ENCODE assay signal across 9 cellular contexts in the genomic region with DNA sequence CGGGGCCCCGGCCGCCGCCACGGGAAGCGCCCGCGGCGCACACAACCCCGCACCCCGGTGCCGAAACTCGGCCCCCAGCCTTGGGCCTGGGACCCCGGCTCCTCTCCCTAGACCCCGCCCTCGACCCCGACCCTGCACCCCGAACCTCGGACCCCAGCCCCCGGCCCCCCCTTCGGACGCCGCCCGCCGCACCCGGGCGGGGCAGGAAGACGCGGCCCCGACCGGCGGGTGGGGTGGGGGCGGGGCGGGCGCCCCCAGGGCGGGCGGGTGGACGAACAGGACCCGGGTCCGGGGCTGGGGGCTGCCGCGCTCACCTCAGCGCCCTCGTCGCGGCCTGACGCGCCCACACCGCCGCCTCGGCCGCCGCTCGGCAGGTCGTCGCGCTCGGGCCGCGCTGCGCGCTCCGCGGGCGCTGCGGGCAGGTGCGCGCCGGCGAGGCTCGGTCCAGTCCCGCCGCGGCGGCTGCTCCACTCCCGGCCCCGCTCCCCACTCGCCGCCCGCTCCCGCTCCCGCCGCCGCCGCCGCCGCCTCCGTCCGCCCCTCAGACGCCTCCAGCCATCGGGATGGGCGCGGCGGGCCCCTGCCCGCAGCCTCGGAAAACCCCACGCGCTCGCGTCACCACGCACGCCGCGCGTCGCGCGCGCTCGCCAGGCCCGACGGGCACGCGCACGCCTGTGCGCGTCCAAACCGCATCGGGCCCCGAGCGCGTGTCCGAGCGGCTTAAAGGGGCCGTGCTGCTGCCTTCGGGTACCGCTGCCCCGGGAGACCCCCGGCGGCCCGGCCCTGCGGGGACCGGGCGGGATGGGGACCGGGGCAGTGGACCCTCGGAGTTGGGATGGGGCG. TPM values are rescaled to one million over a fixed set of nuclear protein-coding genes. Genes with fewer than 3 reads are reported as not detected.
DNase-seq lines count a peak whose midpoint lies in the region; ATAC-seq, FAIRE-seq and TF ChIP-seq lines count a peak whose summit lies in the region.
"Had no signal": no experiment of that assay in that cellular context is flagged by ENCODE, and none has a peak within 500 bp of the region (broad histone marks: within the 10 kb centered on the region; RNA-seq: fewer than 3 reads in every experiment).

Gene GNB1, minus strand, starts transcription at position 582 of the 843 bp plus-strand sequence. CDS start 65,634 bp downstream, outside the sequence.

- in situ Hi-C loops in HepG2 (cut with HindIII; ENCODE audit: extremely low pct_ligation_motif_present, low pct_unique_long_range_greater_than_20kb) = no loop called here

- H2AFZ ChIP-seq in HepG2 (ENCODE audit: low read length) = no peak within 1 kb of the TSS

- peak within 1 kb of the TSS; percentile 83 for H3K4me3 Mint-ChIP-seq in dendritic cell treated with granulocyte-macrophage colony-stimulating factor and Interleukin-4, amounts not matched to agents 40 ng/mL and 50 ng/mL, for 4 days

- H3K4me1 ChIP-seq in HepG2 (ENCODE audit: insufficient read depth, low read length) = peaks cover 74% of the 10 kb centered on the region

- peaks cover 58% of the 10 kb centered on the region for H3K4me1 Mint-ChIP-seq in dendritic cell treated with granulocyte-macrophage colony-stimulating factor and Interleukin-4, amounts not matched to agents 40 ng/mL and 50 ng/mL, for 4 days (ENCODE audit: low read depth)

- ATAC-seq in GM19035 (IDR thresholded peaks at IDR 0.05; ENCODE audit: unreplicated experiment) (peak; percentile 73), HG03342 (IDR thresholded peaks at IDR 0.05; ENCODE audit: unreplicated experiment) (peak; percentile 66), HepG2 (peak; percentile 33)

- no TSS peak for BruUV-seq in HepG2 (replicated peaks; lab: Mats Ljungman, UMichigan)

- H3K4me2 ChIP-seq in HepG2 (ENCODE audit: low read depth, low read length) = peak within 1 kb of the TSS; percentile 96

- TF ChIP-seq EP300 in HepG2 (IDR thresholded peaks at IDR 0.05; ENCODE audit: low read depth in 2 of 2, low read length in 2 of 2) (0 out of 4 replicates have a peak, but pooled peaks of 1 of the 2 experiments have one; percentile 9), HepG2 (CRISPR knock-in tag; IDR thresholded peaks at IDR 0.05; ENCODE audit: borderline replicate concordance) (no peak)

- TF ChIP-seq CTCF in AG10803 (conservative IDR thresholded peaks at IDR 0.05; ENCODE audit: low read length) (no peak), HepG2 (CRISPR knock-in tag; IDR thresholded peaks at IDR 0.05) (no peak)

- peak within 1 kb of the TSS; percentile 83 for H3K27ac Mint-ChIP-seq in dendritic cell treated with granulocyte-macrophage colony-stimulating factor and Interleukin-4, amounts not matched to agents 40 ng/mL and 50 ng/mL, for 4 days

- H3K27ac ChIP-seq in HepG2 (ENCODE audit: extremely low read length, insufficient read depth, low read length) = peak within 1 kb of the TSS; percentile 87

- H3K4me3 ChIP-seq in AG10803 (ENCODE audit: low read length) = peak within 1 kb of the TSS; percentile 74
- peak within 1 kb of the TSS; percentile 85 to 99 (median 90) for H3K4me3 ChIP-seq in HepG2 (replicated peaks in 1 of 3; ENCODE audit: insufficient read depth in 1 of 3, low read depth in 2 of 3, low read length in 3 of 3)

- peak; percentile 88 for DNase-seq in AG10803 (ENCODE audit: low read depth)
- DNase-seq in NCI-H69 (lab: John Stamatoyannopoulos, UW) = peak; percentile 85
- DNase-seq in activated CD4-positive, alpha-beta T cell treated with anti-CD3 and anti-CD28 coated beads, Interleukin-2, amount 50 U/mL, for 24 hours (ENCODE audit: low read depth in 1 of 2, low spot score in 1 of 2) = peak; percentile 80 to 82
- DNase-seq in HepG2 (ENCODE audit: low spot score) = peak; percentile 70
- DNase-seq in stimulated activated CD4-positive, alpha-beta T cell treated with anti-CD3 and anti-CD28 coated beads, Interleukin-2, amount 100 ng/mL, for 4 hours (ENCODE audit: low read depth) = peak; percentile 80

- WGBS in HepG2 (ENCODE audit: low lambda C conversion rate) = 1% methylated on average over 20 of the region's 137 CpGs

- no peaks in the 10 kb centered on the region for H3K9me3 Mint-ChIP-seq in dendritic cell treated with granulocyte-macrophage colony-stimulating factor and Interleukin-4, amounts not matched to agents 40 ng/mL and 50 ng/mL, for 4 days

- POLR2A ChIA-PET in HepG2 (lab: Yijun Ruan, JAX) = interaction anchor here (1.1 to 1.9 kb wide), 3 partner anchors 9 to 18 kb away, joined by 4 to 6 read pairs (median 5); no protein-coding TSS in a partner anchor

- no peak for FAIRE-seq in HepG2 (lab: Jason Lieb, UNC)
- FAIRE-seq: TTC549 had no signal

- H3K9me3 ChIP-seq in HepG2 (ENCODE audit: low read length) = no peaks in the 10 kb centered on the region

- CTCF ChIA-PET in HepG2 (lab: Yijun Ruan, JAX; ENCODE audit: low intra/inter-chr PET ratio, low total read pairs) = no interaction called here

- peak within 1 kb of the TSS; percentile 93 for H3K9ac ChIP-seq in HepG2 (ENCODE audit: insufficient read depth, low read depth, low read length)

- H3K27me3 ChIP-seq in HepG2 (ENCODE audit: control insufficient read depth in 1 of 2, insufficient read depth in 2 of 2, low read length in 2 of 2) = no peaks in the 10 kb centered on the region; a peak in 1 of 5 replicates

- TF ChIP-seq RAD21 in HepG2 (CRISPR knock-in tag; IDR thresholded peaks at IDR 0.05) = peak; percentile 48

- peaks cover 37% of the 10 kb centered on the region for H4K20me1 ChIP-seq in HepG2 (ENCODE audit: insufficient read depth, low read length)

- intact Hi-C loops in dendritic cell treated with granulocyte-macrophage colony-stimulating factor and Interleukin-4, amounts not matched to agents 40 ng/mL and 50 ng/mL, for 4 days (cut with micrococcal nuclease) = no loop called here
- intact Hi-C loops in HepG2 (cut with micrococcal nuclease; ENCODE audit: unreplicated experiment) = no loop called here

- peaks cover 24% of the 10 kb centered on the region for H3K27me3 Mint-ChIP-seq in dendritic cell treated with granulocyte-macrophage colony-stimulating factor and Interleukin-4, amounts not matched to agents 40 ng/mL and 50 ng/mL, for 4 days

- H3K79me2 ChIP-seq in HepG2 (ENCODE audit: insufficient read depth, low read length) = peaks cover 52% of the 10 kb centered on the region

- H3K36me3 Mint-ChIP-seq in dendritic cell treated with granulocyte-macrophage colony-stimulating factor and Interleukin-4, amounts not matched to agents 40 ng/mL and 50 ng/mL, for 4 days (ENCODE audit: low read depth) = peaks cover 16% of the 10 kb centered on the region

- TF ChIP-seq POLR2A in HepG2 (IDR thresholded peaks at IDR 0.05; ENCODE audit: insufficient read depth in 1 of 2, low read depth in 2 of 2, low read length in 2 of 2) = no peak

- no peaks in the 10 kb centered on the region for H3K36me3 ChIP-seq in HepG2 (replicated peaks in 1 of 2; ENCODE audit: control insufficient read depth in 1 of 2, insufficient read depth in 2 of 2, low read length in 2 of 2)

TF ChIP-seq in HepG2, 621 proteins besides CTCF, POLR2A, EP300 and RAD21 (continues in another document):
- 0 out of 2 replicates have a peak, but pooled peaks have one; percentile 7 for TF ChIP-seq PHF21A (CRISPR knock-in tag; IDR thresholded peaks at IDR 0.05)
- no peak for TF ChIP-seq ARHGAP35 (CRISPR knock-in tag; IDR thresholded peaks at IDR 0.05; ENCODE audit: borderline replicate concordance)
- TF ChIP-seq, protein P1, sequence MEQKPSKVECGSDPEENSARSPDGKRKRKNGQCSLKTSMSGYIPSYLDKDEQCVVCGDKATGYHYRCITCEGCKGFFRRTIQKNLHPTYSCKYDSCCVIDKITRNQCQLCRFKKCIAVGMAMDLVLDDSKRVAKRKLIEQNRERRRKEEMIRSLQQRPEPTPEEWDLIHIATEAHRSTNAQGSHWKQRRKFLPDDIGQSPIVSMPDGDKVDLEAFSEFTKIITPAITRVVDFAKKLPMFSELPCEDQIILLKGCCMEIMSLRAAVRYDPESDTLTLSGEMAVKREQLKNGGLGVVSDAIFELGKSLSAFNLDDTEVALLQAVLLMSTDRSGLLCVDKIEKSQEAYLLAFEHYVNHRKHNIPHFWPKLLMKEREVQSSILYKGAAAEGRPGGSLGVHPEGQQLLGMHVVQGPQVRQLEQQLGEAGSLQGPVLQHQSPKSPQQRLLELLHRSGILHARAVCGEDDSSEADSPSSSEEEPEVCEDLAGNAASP (CRISPR knock-in tag; IDR thresholded peaks at IDR 0.05; ENCODE audit: borderline replicate concordance) = no peak
- no peak for TF ChIP-seq CBX1 (IDR thresholded peaks at IDR 0.05; ENCODE audit: low read depth)

RNA-seq across cellular contexts. Expression of gene GNB1, which starts in this region (rescaled TPM):
- total RNA-seq in HepG2 (2016; rRNA removed; fragmentation: Illumina TruSeq; extraction: Trizol) = 66.2 and 76.7 TPM in 2 replicates
- total RNA-seq in HepG2 (2016; cell fraction: cytosol; rRNA removed; fragmentation: Illumina TruSeq; extraction: Trizol; ENCODE audit: low read depth) = 98.5 and 108 TPM in 2 replicates
- total RNA-seq in HepG2 (2016; cell fraction: insoluble cytoplasmic fraction; rRNA removed; fragmentation: Illumina TruSeq; extraction: Trizol) = 68.2 and 68.8 TPM in 2 replicates
- 163 and 168 TPM in 2 replicates for total RNA-seq in HepG2 (2016; cell fraction: membrane; rRNA removed; fragmentation: Illumina TruSeq; extraction: Trizol)
- 45.2 and 49.3 TPM in 2 replicates for total RNA-seq in HepG2 (2016; cell fraction: nucleus; rRNA removed; fragmentation: Illumina TruSeq; extraction: Trizol)
- 327 and 345 TPM in 2 replicates for polyA plus RNA-seq in HepG2 (2011; rRNA removed)
- polyA plus RNA-seq in HepG2 (2011; cell fraction: cytosol; rRNA removed) = 278 and 286 TPM in 2 replicates
- 169 and 179 TPM in 2 replicates for polyA plus RNA-seq in HepG2 (2011; cell fraction: nucleus; rRNA removed)
- polyA plus RNA-seq in HepG2 (2012) = 196 and 197 TPM in 2 replicates
- 302 and 370 TPM in 2 replicates for polyA plus RNA-seq in HepG2 (2016; cell fraction: cytosol; fragmentation: Illumina TruSeq; extraction: Trizol; ENCODE audit: low read depth)
- polyA plus RNA-seq in HepG2 (2016; cell fraction: insoluble cytoplasmic fraction; fragmentation: Illumina TruSeq; extraction: Trizol; ENCODE audit: low read depth) = 201 and 257 TPM in 2 replicates
- 387 and 445 TPM in 2 replicates for polyA plus RNA-seq in HepG2 (2016; cell fraction: membrane; fragmentation: Illumina TruSeq; extraction: Trizol; ENCODE audit: low read depth)
- 156 and 160 TPM in 2 replicates for polyA plus RNA-seq in HepG2 (2016; cell fraction: nucleus; fragmentation: Illumina TruSeq; extraction: Trizol; ENCODE audit: insufficient read depth, low read depth)
- 349 and 450 TPM in 2 replicates for polyA minus RNA-seq in HepG2 (2011; rRNA and poly(A)+ RNA removed; ENCODE audit: low replicate concordance)
- 168 and 187 TPM in 2 replicates for polyA minus RNA-seq in HepG2 (2011; cell fraction: cytosol; rRNA and poly(A)+ RNA removed)
- 63.1 and 70.6 TPM in 2 replicates for polyA minus RNA-seq in HepG2 (2011; cell fraction: nucleus; rRNA and poly(A)+ RNA removed)

Comparison
In these comparisons a context has a peak if more than half of its experiments do, and no peak if none do; other contexts are left out.
1. Peak in every context shown above with its lines: DNase-seq, ATAC-seq, H3K4me3 ChIP-seq and H3K27ac ChIP-seq.